9 cellular contexts compared by ENCODE assay signal in the genomic region with DNA sequence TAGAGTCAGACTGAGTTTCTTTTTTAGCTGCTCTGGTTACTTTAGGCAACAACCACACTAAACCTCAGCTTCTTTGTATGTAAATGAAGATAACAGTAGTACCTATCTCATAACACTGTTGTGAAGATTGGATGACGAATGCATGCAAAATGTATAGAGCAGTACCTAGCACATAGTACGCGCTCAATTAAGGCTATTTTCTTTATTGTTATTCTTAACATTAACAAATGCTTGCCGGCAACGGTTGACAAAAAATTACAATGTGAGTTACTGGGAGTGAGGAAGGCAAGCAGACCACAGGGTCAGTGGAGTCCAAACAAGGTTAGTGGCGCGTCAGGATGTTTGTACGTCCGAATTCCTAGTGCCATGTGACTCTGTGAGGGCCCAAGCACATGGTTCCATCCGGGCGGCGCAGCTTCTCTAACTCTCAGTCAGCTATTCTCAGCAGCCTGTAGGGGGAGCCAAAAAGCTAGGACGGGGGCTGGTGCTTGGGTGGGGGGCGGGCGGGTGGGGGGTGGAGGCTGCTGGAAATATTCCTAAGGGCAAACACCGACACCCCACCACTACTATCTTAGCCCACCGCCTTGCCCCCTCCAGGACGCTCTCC. TPM values are rescaled to one million over a fixed set of nuclear protein-coding genes. Genes with fewer than 3 reads are reported as not detected.
DNase-seq lines count a peak whose midpoint lies in the region; ATAC-seq and TF ChIP-seq lines count a peak whose summit lies in the region.
"Had no signal": no experiment of that assay in that cellular context is flagged by ENCODE, and none has a peak within 500 bp of the region (broad histone marks: within the 10 kb centered on the region; RNA-seq: fewer than 3 reads in every experiment).

No MANE protein-coding gene starts in this region.

- H3K4me3 Mint-ChIP-seq in natural killer cell = peak overlapping the region; percentile 17
- no peak overlapping the region for H3K4me3 Mint-ChIP-seq in natural killer cell treated with Interleukin-12 subunit alpha and Interleukin-12 subunit beta and Interleukin-15 and Interleukin-18, amount 100 ng/mL, for 72 hours

- DNase-seq in natural killer cell = no peak
- no peak for DNase-seq in natural killer cell treated with Interleukin-12 subunit alpha and Interleukin-12 subunit beta and Interleukin-15 and Interleukin-18, amount 100 ng/mL, for 72 hours (ENCODE audit: low spot score)
- peak; percentile 37 to 63 for DNase-seq in SHP77 (lab: John Stamatoyannopoulos, UW)
- no peak for DNase-seq in right cardiac atrium
- no peak for DNase-seq in suprapubic skin (ENCODE audit: low spot score in 2 of 2)
- no peak for DNase-seq in GM10248 (ENCODE audit: extremely low spot score)
- no peak for DNase-seq in NCI-H187 treated with DMSO at 0.1 percent for 48 hours (lab: John Stamatoyannopoulos, UW)
- DNase-seq in GM13976 (ENCODE audit: low spot score) = no peak
- DNase-seq: activated B cell treated with CpG ODN at 0.5 μM for 24 hours had no signal

- ATAC-seq in natural killer cell (peak in 1 of 3 donors; percentile 12), right cardiac atrium (peak; percentile 6 to 39)
- no peak for ATAC-seq in natural killer cell treated with Interleukin-12 subunit alpha and Interleukin-12 subunit beta and Interleukin-15 and Interleukin-18, amount 100 ng/mL, for 72 hours

- no peak for TF ChIP-seq EP300 in suprapubic skin (IDR thresholded peaks at IDR 0.05)

- no peaks in the 10 kb centered on the region for H3K4me1 Mint-ChIP-seq in natural killer cell
- no peaks in the 10 kb centered on the region for H3K4me1 Mint-ChIP-seq in natural killer cell treated with Interleukin-12 subunit alpha and Interleukin-12 subunit beta and Interleukin-15 and Interleukin-18, amount 100 ng/mL, for 72 hours (ENCODE audit: low read depth in 2 of 2)

- H3K4me1 ChIP-seq in right cardiac atrium (ENCODE audit: control insufficient read depth, insufficient read depth, low read length) (no peaks in the 10 kb centered on the region), suprapubic skin (peaks cover 14% of the 10 kb centered on the region)

- intact Hi-C loops in natural killer cell (cut with micrococcal nuclease) = no loop called here
- intact Hi-C loops in right cardiac atrium (cut with DNase I) = no loop called here

- no peaks in the 10 kb centered on the region for H3K36me3 Mint-ChIP-seq in natural killer cell
- H3K36me3 Mint-ChIP-seq in natural killer cell treated with Interleukin-12 subunit alpha and Interleukin-12 subunit beta and Interleukin-15 and Interleukin-18, amount 100 ng/mL, for 72 hours = no peaks in the 10 kb centered on the region

- H3K9me3 Mint-ChIP-seq in natural killer cell = no peaks in the 10 kb centered on the region
- no peaks in the 10 kb centered on the region for H3K9me3 Mint-ChIP-seq in natural killer cell treated with Interleukin-12 subunit alpha and Interleukin-12 subunit beta and Interleukin-15 and Interleukin-18, amount 100 ng/mL, for 72 hours
- H3K9me3 Mint-ChIP-seq: activated B cell treated with CpG ODN at 0.5 μM for 24 hours had no signal

- POLR2A ChIA-PET in GM10248 (lab: Yijun Ruan, JAX) = no interaction called here

- H3K27me3 ChIP-seq in right cardiac atrium (ENCODE audit: control insufficient read depth, insufficient read depth) = no peaks in the 10 kb centered on the region
- H3K27me3 ChIP-seq in suprapubic skin = peaks cover 35% of the 10 kb centered on the region

- no peak for TF ChIP-seq CTCF in natural killer cell (IDR thresholded peaks at IDR 0.05)
- TF ChIP-seq CTCF in suprapubic skin (IDR thresholded peaks at IDR 0.05) = no peak
- TF ChIP-seq CTCF in GM10248 (IDR thresholded peaks at IDR 0.05; ENCODE audit: control extremely low read depth, extremely low read depth, low read depth, missing control alignments) = no peak
- no peak for TF ChIP-seq CTCF in GM13976 (IDR thresholded peaks at IDR 0.05; ENCODE audit: borderline replicate concordance, control extremely low read depth, extremely low read depth, insufficient read depth, missing control alignments)

- WGBS in right cardiac atrium = 19% methylated on average over 18 of the region's 18 CpGs
- 51% methylated on average over 14 of the region's 18 CpGs for WGBS in suprapubic skin

- no peaks in the 10 kb centered on the region for H3K36me3 ChIP-seq in suprapubic skin

- H3K27ac ChIP-seq in right cardiac atrium (ENCODE audit: low read length) (peak overlapping the region; percentile 32), suprapubic skin (no peak overlapping the region)

- H3K4me3 ChIP-seq in right cardiac atrium (ENCODE audit: low read length) = no peak overlapping the region
- peak overlapping the region; percentile 53 for H3K4me3 ChIP-seq in suprapubic skin

- in situ Hi-C loops in GM13976 (cut with MboI; ENCODE audit: low sequenced_read_pairs, unreplicated experiment) = no loop called here

- H3K27ac Mint-ChIP-seq in natural killer cell = no peak overlapping the region
- no peak overlapping the region for H3K27ac Mint-ChIP-seq in natural killer cell treated with Interleukin-12 subunit alpha and Interleukin-12 subunit beta and Interleukin-15 and Interleukin-18, amount 100 ng/mL, for 72 hours
- H3K27ac Mint-ChIP-seq: activated B cell treated with CpG ODN at 0.5 μM for 24 hours had no signal

- H3K27me3 Mint-ChIP-seq in natural killer cell (ENCODE audit: low read depth in 2 of 2) = peaks cover 7 to 17% of the 10 kb centered on the region in 2 donors
- peaks cover 9 to 12% of the 10 kb centered on the region in 2 donors for H3K27me3 Mint-ChIP-seq in natural killer cell treated with Interleukin-12 subunit alpha and Interleukin-12 subunit beta and Interleukin-15 and Interleukin-18, amount 100 ng/mL, for 72 hours

- CTCF ChIA-PET in GM10248 (lab: Yijun Ruan, JAX) = interaction anchor here (1.4 kb wide), 1 partner anchor 50 kb away, joined by 5 read pairs; no protein-coding TSS in a partner anchor

- TF ChIP-seq POLR2A in suprapubic skin (IDR thresholded peaks at IDR 0.05) = no peak

- no peaks in the 10 kb centered on the region for H3K9me3 ChIP-seq in right cardiac atrium (ENCODE audit: control insufficient read depth, low read length)
- H3K9me3 ChIP-seq in suprapubic skin = no peaks in the 10 kb centered on the region

RNA-seq across cellular contexts. Expression of gene NALF2, which starts 0.8 kb away (rescaled TPM):
- total RNA-seq in natural killer cell (not detected), right cardiac atrium (10 to 100 TPM; 43.2 to 90.9 (median 85.6) TPM), suprapubic skin (under 1 TPM in 1 of 4 donors, not detected in 3; 0.10 TPM)
- total RNA-seq in natural killer cell treated with Interleukin-12 subunit alpha and Interleukin-12 subunit beta and Interleukin-15 and Interleukin-18, amount 100 ng/mL, for 72 hours = not detected
- 120 TPM for polyA plus RNA-seq in right cardiac atrium

Comparison
In these comparisons a context has a peak if more than half of its experiments do, and no peak if none do; other contexts are left out.
1. ATAC-seq: peak in right cardiac atrium (2 of 2); none in natural killer cell treated with Interleukin-12 subunit alpha and Interleukin-12 subunit beta and Interleukin-15 and Interleukin-18, amount 100 ng/mL, for 72 hours (0 of 2).
2. DNase-seq: peak in SHP77 (2 of 2); none in natural killer cell (single experiment), natural killer cell treated with Interleukin-12 subunit alpha and Interleukin-12 subunit beta and Interleukin-15 and Interleukin-18, amount 100 ng/mL, for 72 hours (single experiment), right cardiac atrium (0 of 3), suprapubic skin (0 of 2), GM10248 (single experiment), NCI-H187 treated with DMSO at 0.1 percent for 48 hours (single experiment) and GM13976 (single experiment).
3. RNA of gene NALF2, which starts 0.8 kb away (total RNA-seq): 43.2 to 90.9 TPM in right cardiac atrium; 0.10 TPM in suprapubic skin, not detected in natural killer cell and not detected in natural killer cell treated with Interleukin-12 subunit alpha and Interleukin-12 subunit beta and Interleukin-15 and Interleukin-18, amount 100 ng/mL, for 72 hours; every median in the first group is over 10 times any median in the second.